Comparison of ENCODE assay signal across 1 cellular context in genomic region chr4:116796022-116796421, GRCh38.
TF ChIP-seq lines count a peak whose summit lies in the region.

No MANE protein-coding gene starts in this region.

TF ChIP-seq in HCT116, 20 proteins besides CTCF, POLR2A, EP300 and RAD21 (continued from another document):
- TF ChIP-seq REST (IDR thresholded peaks at IDR 0.05; ENCODE audit: low read depth) (no peak), SP1 (IDR thresholded peaks at IDR 0.05; ENCODE audit: low read depth) (no peak), SIN3A (IDR thresholded peaks at IDR 0.05; ENCODE audit: low read depth) (no peak), ZFX (IDR thresholded peaks at IDR 0.05) (no peak), MAX (IDR thresholded peaks at IDR 0.05) (no peak)
